ENCODE assay signal across 8 cellular contexts in genomic region chr11:2390871-2391662, GRCh38. TPM values are rescaled to one million over a fixed set of nuclear protein-coding genes. Genes with fewer than 3 reads are reported as not detected.
DNase-seq lines count a peak whose midpoint lies in the region; ATAC-seq and TF ChIP-seq lines count a peak whose summit lies in the region.

No MANE protein-coding gene starts in this region.

- H3K79me2 ChIP-seq in DND-41 (ENCODE audit: insufficient read depth, low read length): peaks cover 72% of the 10 kb centered on the region
- peaks cover 93% of the 10 kb centered on the region for H3K79me2 ChIP-seq in osteoblast (ENCODE audit: insufficient read depth, low read length)

- H3K4me1 ChIP-seq in DND-41 (ENCODE audit: insufficient read depth, low read length) (no peaks in the 10 kb centered on the region), esophagus squamous epithelium (peaks cover 51 to 87% (median 56%) of the 10 kb centered on the region in 3 donors), osteoblast (ENCODE audit: insufficient read depth, low read length) (peaks cover 17% of the 10 kb centered on the region)

- no peak for TF ChIP-seq CTCF in DND-41 (IDR thresholded peaks at IDR 0.05; ENCODE audit: borderline replicate concordance, extremely low read depth, low read length, poor library complexity, severe bottlenecking)
- no peak for TF ChIP-seq CTCF in esophagus squamous epithelium (IDR thresholded peaks at IDR 0.05)
- TF ChIP-seq CTCF in osteoblast (IDR thresholded peaks at IDR 0.05; ENCODE audit: extremely low read depth, low read depth, low read length): no peak

- TF ChIP-seq POLR2A in esophagus squamous epithelium (IDR thresholded peaks at IDR 0.05): no peak

- H3K27ac ChIP-seq in DND-41 (ENCODE audit: low read length) (no peak overlapping the region), esophagus squamous epithelium (peak overlapping the region; percentile 62 to 97 (median 81)), osteoblast (ENCODE audit: low read depth, low read length) (no peak overlapping the region)

- no peak overlapping the region for H2AFZ ChIP-seq in DND-41 (ENCODE audit: low read depth, low read length)
- no peak overlapping the region for H2AFZ ChIP-seq in osteoblast (ENCODE audit: low read length)

- peaks cover 92% of the 10 kb centered on the region for H3K36me3 ChIP-seq in DND-41 (ENCODE audit: insufficient read depth, low read length)
- H3K36me3 ChIP-seq in esophagus squamous epithelium: peaks cover 26 to 80% (median 39%) of the 10 kb centered on the region in 3 donors
- peaks cover 5% of the 10 kb centered on the region for H3K36me3 ChIP-seq in osteoblast (ENCODE audit: insufficient read depth, low read length)

- intact Hi-C loops in esophagus squamous epithelium (cut with DNase I): no loop called here

- H3K9me3 ChIP-seq in DND-41 (ENCODE audit: insufficient read depth, low read length, severe bottlenecking): no peaks in the 10 kb centered on the region
- no peaks in the 10 kb centered on the region for H3K9me3 ChIP-seq in esophagus squamous epithelium
- H3K9me3 ChIP-seq in osteoblast (ENCODE audit: low read depth, low read length): no peaks in the 10 kb centered on the region

- H3K9ac ChIP-seq in DND-41 (ENCODE audit: low read depth, low read length): no peak overlapping the region

- 39 to 47% methylated on average over 5 of the region's 16 CpGs for WGBS in esophagus squamous epithelium, 2 donors

- H3K27me3 ChIP-seq in DND-41 (ENCODE audit: insufficient read depth, low read length, poor library complexity) (no peaks in the 10 kb centered on the region), esophagus squamous epithelium (no peaks in the 10 kb centered on the region), osteoblast (ENCODE audit: insufficient read depth, low read length) (no peaks in the 10 kb centered on the region)

- H3K4me2 ChIP-seq in DND-41 (ENCODE audit: insufficient read depth, low read length) (no peak overlapping the region), osteoblast (ENCODE audit: insufficient read depth, low read length) (no peak overlapping the region)

- peaks cover 92% of the 10 kb centered on the region for H4K20me1 ChIP-seq in DND-41 (ENCODE audit: insufficient read depth, low read length)
- peaks cover 65% of the 10 kb centered on the region for H4K20me1 ChIP-seq in osteoblast (ENCODE audit: insufficient read depth, low read length)

- DNase-seq in DND-41 (peak; percentile 27), NCI-H345 (lab: John Stamatoyannopoulos, UW) (peak; percentile 27), esophagus squamous epithelium (lab: John Stamatoyannopoulos, UW) (no peak), osteoblast (ENCODE audit: insufficient read length, low spot score, missing footprints) (peak; percentile 100), DMS114 treated with DMSO at 0.1 percent for 48 hours (lab: John Stamatoyannopoulos, UW; ENCODE audit: unreplicated experiment) (no peak)

- ATAC-seq in DND-41 (ENCODE audit: insufficient read depth, low read depth) (peak; percentile 47), GM21447 (IDR thresholded peaks at IDR 0.05; ENCODE audit: unreplicated experiment) (no peak), GM21528 (IDR thresholded peaks at IDR 0.05; ENCODE audit: low FRiP score, unreplicated experiment) (no peak), GM21381 (IDR thresholded peaks at IDR 0.05; ENCODE audit: unreplicated experiment) (no peak)

- H3K4me3 ChIP-seq in DND-41 (ENCODE audit: low read depth in 1 of 2, low read length in 2 of 2) (no peak overlapping the region), esophagus squamous epithelium (no peak overlapping the region), osteoblast (ENCODE audit: insufficient read depth, low read length) (no peak overlapping the region)

RNA-seq across cellular contexts. Expression of gene TSSC4, which starts 9.5 kb away (rescaled TPM):
- total RNA-seq in esophagus squamous epithelium (10 to 100 TPM; 24.2 to 35.5 (median 29.6) TPM), osteoblast (42.4 and 46.7 TPM in 2 replicates)

RNA-seq across cellular contexts. Expression of gene CD81, which starts 14.0 kb away (rescaled TPM):
- total RNA-seq in esophagus squamous epithelium: 100 to 1,000 TPM; 110 to 265 (median 125) TPM
- 184 and 195 TPM in 2 replicates for total RNA-seq in osteoblast

RNA-seq across cellular contexts. Expression of gene TRPM5, which starts 53.2 kb away (rescaled TPM):
- total RNA-seq in esophagus squamous epithelium (not detected), osteoblast (under 0.01 TPM in 1 of 2 replicates, not detected in the other)

RNA-seq across cellular contexts. Expression of gene KCNQ1, which starts 53.7 kb away (rescaled TPM):
- total RNA-seq in esophagus squamous epithelium (1 to 10 TPM in 1 of 4 donors, under 1 TPM in 3; 0.61 to 3.1 (median 0.72) TPM), osteoblast (not detected in 2 replicates)

Comparison
In these comparisons a context has a peak if more than half of its experiments do, and no peak if none do; other contexts are left out.
1. DNase-seq: peak in DND-41 (single experiment), NCI-H345 (single experiment) and osteoblast (single experiment); none in esophagus squamous epithelium (single experiment) and DMS114 treated with DMSO at 0.1 percent for 48 hours (single experiment).
2. H3K27ac ChIP-seq: peak in esophagus squamous epithelium (4 of 4); none in DND-41 (single experiment) and osteoblast (single experiment).